Comparison of ENCODE assay signal across 19 cellular contexts in genomic region chr11:130096823-130097222, GRCh38.
"Had no signal": no experiment of that assay in that cellular context is flagged by ENCODE, and none has a peak within 500 bp of the region (broad histone marks: within the 10 kb centered on the region; RNA-seq: fewer than 3 reads in every experiment).

No MANE protein-coding gene starts in this region.

- DNase-seq: activated naive CD4-positive, alpha-beta T cell; activated T-cell treated with anti-CD3 and anti-CD28 coated beads, Interleukin-2, amount 50 U/mL, for 1 hour; adrenal gland; brain microvascular endothelial cell; caudate nucleus; effector memory CD8-positive, alpha-beta T cell; esophagus squamous epithelium; gastrocnemius medialis; hippocampal formation; kidney glomerular epithelial cell; left lung; naive thymus-derived CD4-positive, alpha-beta T cell; spleen; stimulated activated CD4-positive, alpha-beta T cell treated with anti-CD3 and anti-CD28 coated beads, Interleukin-4, amount 100 ng/mL, for 1 hour; stimulated activated naive CD4-positive, alpha-beta T cell; testis; trophoblast cell; uterus had no signal

- ATAC-seq: effector memory CD8-positive, alpha-beta T cell; gastrocnemius medialis; left lung; naive thymus-derived CD4-positive, alpha-beta T cell; WTC11 had no signal
